Comparison of ENCODE assay signal across 16 cellular contexts in the genomic region with DNA sequence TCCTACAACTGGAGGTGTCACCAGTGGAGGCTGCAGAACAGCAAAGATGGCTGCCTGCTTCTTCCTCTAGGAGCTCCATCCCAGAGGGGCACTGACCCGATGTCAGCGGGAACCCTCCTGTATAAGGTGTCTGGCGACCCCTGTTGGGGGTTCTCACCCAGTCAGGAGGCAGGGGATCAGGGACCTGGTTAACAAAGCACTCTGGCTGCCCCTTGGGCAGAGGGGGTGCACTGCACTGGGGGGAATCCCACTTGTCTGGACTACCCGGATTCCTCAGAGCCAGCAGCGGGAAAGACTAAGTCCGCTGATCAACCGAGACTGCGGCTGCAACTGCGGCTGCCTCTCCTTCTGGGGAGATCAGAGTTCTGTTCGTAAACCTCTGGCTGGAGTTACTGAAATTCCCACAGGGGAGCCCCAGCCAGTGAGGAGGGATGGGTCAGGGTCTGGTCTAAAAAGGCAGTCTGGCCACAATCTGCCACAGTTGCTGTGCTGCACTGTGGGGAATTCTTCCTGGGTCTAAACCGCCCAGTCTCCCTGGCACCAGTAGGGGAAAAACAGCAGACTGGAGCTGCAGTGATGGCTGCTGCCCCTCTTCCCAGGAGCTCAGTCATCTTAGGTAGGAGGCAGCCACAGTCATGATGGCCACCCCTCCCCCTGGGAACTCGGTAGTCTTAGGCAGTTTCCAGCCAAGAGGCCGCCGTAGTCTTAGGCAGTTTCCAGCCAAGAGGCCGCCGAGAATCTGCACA.
"Had no signal": no experiment of that assay in that cellular context is flagged by ENCODE, and none has a peak within 500 bp of the region (broad histone marks: within the 10 kb centered on the region; RNA-seq: fewer than 3 reads in every experiment).

No MANE protein-coding gene starts in this region.

- H3K27me3 ChIP-seq: cardiac muscle cell, right atrium auricular region, tibial nerve, uterus had no signal

- H3K36me3 ChIP-seq: right atrium auricular region, uterus had no signal

- H3K4me1 ChIP-seq: right atrium auricular region, tibial nerve, uterus had no signal

- H3K27ac ChIP-seq: cardiac muscle cell, right atrium auricular region, tibial nerve, uterus had no signal

- H3K4me3 ChIP-seq: cardiac muscle cell, lung, right atrium auricular region, tibial nerve, uterus had no signal

- DNase-seq: activated CD4-positive, alpha-beta T cell treated with anti-CD3 and anti-CD28 coated beads, Interleukin-2, amount 10 ng/mL, durations not matched to agents 24 days and 14 days; activated CD8-positive, alpha-beta T cell treated with anti-CD3 and anti-CD28 coated beads for 36 hours; activated naive CD4-positive, alpha-beta T cell treated with Interleukin-2 at 50 U/mL for 16 hours; activated naive CD8-positive, alpha-beta T cell treated with anti-CD3 and anti-CD28 coated beads, Interleukin-2, amount 10 ng/mL, durations not matched to agents 7 days and 5 days; activated T-cell treated with anti-CD3 and anti-CD28 coated beads, Interleukin-2, amount 50 U/mL, for 24 hours; amygdala; effector memory CD8-positive, alpha-beta T cell; foreskin fibroblast; hippocampal formation; midbrain; occipital lobe; uterus had no signal
